ENCODE assay signal across 8 cellular contexts in the genomic region with DNA sequence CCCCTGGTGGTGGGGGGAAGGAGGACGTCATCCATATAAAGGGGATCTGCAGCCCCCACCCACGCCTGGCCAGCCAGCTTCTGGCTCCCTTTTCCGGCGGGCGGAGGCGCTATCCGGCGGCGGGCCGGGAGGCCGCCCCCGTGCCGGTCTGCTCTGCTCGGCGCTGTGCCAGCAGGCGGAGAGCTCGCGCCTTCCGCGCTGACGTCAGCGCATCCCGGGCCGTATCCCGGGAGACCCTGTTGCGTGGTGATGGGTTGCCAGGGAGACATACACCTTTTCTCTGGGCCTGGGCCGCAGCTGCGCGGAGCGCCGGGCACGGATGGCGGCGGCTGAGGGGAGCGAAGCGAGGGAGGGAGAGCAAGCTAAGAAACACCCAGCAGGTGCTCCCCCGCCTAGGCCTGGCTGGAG. TPM values are rescaled to one million over a fixed set of nuclear protein-coding genes. Genes with fewer than 3 reads are reported as not detected.
A peak's percentile ranks its signal among the peaks of the same experiment; 100 is the strongest.
DNase-seq lines count a peak whose midpoint lies in the region; ATAC-seq and TF ChIP-seq lines count a peak whose summit lies in the region.

No MANE protein-coding gene starts in this region.

- DNase-seq in Ammon's horn (ENCODE audit: low spot score) (peak; percentile 88), NCI-H2107 (lab: John Stamatoyannopoulos, UW) (peak; percentile 99), cardiac fibroblast (ENCODE audit: low read depth in 2 of 2) (peak; percentile 91 to 93), inferior parietal cortex (ENCODE audit: extremely low spot score) (peak; percentile 80), HK-2 (ENCODE audit: unreplicated experiment) (no peak), CD14-positive monocyte (ENCODE audit: low spot score) (no peak)
- DNase-seq in stimulated activated naive B cell treated with anti-CD40 and anti-IgM and Interleukin-4, amounts not matched to agents 10 μg/mL and 1 μg/mL and 100 μg/mL, for 72 hours, result no peak

- intact Hi-C loops in CD14-positive monocyte (cut with micrococcal nuclease), result no loop called here

- no peaks in the 10 kb centered on the region for H3K27me3 Mint-ChIP-seq in stimulated activated naive B cell treated with anti-CD40 and anti-IgM and Interleukin-4, amounts not matched to agents 10 μg/mL and 1 μg/mL and 100 μg/mL, for 72 hours
- peaks cover 1 to 14% (median 10%) of the 10 kb centered on the region in 3 donors for H3K27me3 Mint-ChIP-seq in CD14-positive monocyte (ENCODE audit: low read depth in 3 of 3)

- H3K4me1 Mint-ChIP-seq in stimulated activated naive B cell treated with anti-CD40 and anti-IgM and Interleukin-4, amounts not matched to agents 10 μg/mL and 1 μg/mL and 100 μg/mL, for 72 hours, result peaks cover 33 to 48% of the 10 kb centered on the region in 2 donors
- H3K4me1 Mint-ChIP-seq in CD14-positive monocyte, result peaks cover 51% of the 10 kb centered on the region

- H3K9me3 Mint-ChIP-seq in stimulated activated naive B cell treated with anti-CD40 and anti-IgM and Interleukin-4, amounts not matched to agents 10 μg/mL and 1 μg/mL and 100 μg/mL, for 72 hours, result no peaks in the 10 kb centered on the region
- peaks cover 0 to 1% (median 0%) of the 10 kb centered on the region in 7 donors for H3K9me3 Mint-ChIP-seq in CD14-positive monocyte

- peak overlapping the region in 1 of 2 donors; percentile 36 for H3K4me3 Mint-ChIP-seq in stimulated activated naive B cell treated with anti-CD40 and anti-IgM and Interleukin-4, amounts not matched to agents 10 μg/mL and 1 μg/mL and 100 μg/mL, for 72 hours
- no peak overlapping the region for H3K4me3 Mint-ChIP-seq in CD14-positive monocyte

- TF ChIP-seq CTCF in cardiac fibroblast (IDR thresholded peaks at IDR 0.05; ENCODE audit: low read depth, low read length) (peak; percentile 23), CD14-positive monocyte (IDR thresholded peaks at IDR 0.05) (no peak)

- H3K36me3 Mint-ChIP-seq in stimulated activated naive B cell treated with anti-CD40 and anti-IgM and Interleukin-4, amounts not matched to agents 10 μg/mL and 1 μg/mL and 100 μg/mL, for 72 hours, result peaks cover 31 to 48% of the 10 kb centered on the region in 2 donors
- peaks cover 58 to 59% of the 10 kb centered on the region in 2 donors for H3K36me3 Mint-ChIP-seq in CD14-positive monocyte

- H3K4me3 ChIP-seq in cardiac fibroblast (replicated peaks in 1 of 2; ENCODE audit: low read depth in 2 of 2, low read length in 2 of 2), result peak overlapping the region; percentile 30 to 49

- H3K27ac Mint-ChIP-seq in stimulated activated naive B cell treated with anti-CD40 and anti-IgM and Interleukin-4, amounts not matched to agents 10 μg/mL and 1 μg/mL and 100 μg/mL, for 72 hours, result peak overlapping the region; percentile 75
- peak overlapping the region in 2 of 7 donors; percentile 15 to 53 for H3K27ac Mint-ChIP-seq in CD14-positive monocyte

- ATAC-seq in stimulated activated naive B cell treated with anti-CD40 and anti-IgM and Interleukin-4, amounts not matched to agents 10 μg/mL and 1 μg/mL and 100 μg/mL, for 72 hours (replicated peaks), result no peak
- ATAC-seq in GM18502 (IDR thresholded peaks at IDR 0.05; ENCODE audit: poor library complexity, unreplicated experiment), result no peak

RNA-seq across cellular contexts. Expression of gene FAM131A, which starts 1.1 kb away (rescaled TPM):
- 1 to 10 TPM; 5.8 to 7.7 TPM for polyA plus RNA-seq in CD14-positive monocyte

RNA-seq across cellular contexts. Expression of gene CLCN2, which starts 22.9 kb away (rescaled TPM):
- polyA plus RNA-seq in CD14-positive monocyte, result under 1 TPM in 1 of 2 donors, not detected in 1; 0.16 TPM

RNA-seq across cellular contexts. Expression of gene POLR2H, which starts 23.0 kb away (rescaled TPM):
- 10 to 100 TPM; 21.7 to 24.6 TPM for polyA plus RNA-seq in CD14-positive monocyte

RNA-seq across cellular contexts. Expression of gene EIF4G1, which starts 24.1 kb away (rescaled TPM):
- 10 to 100 TPM; 13.9 to 24.2 TPM for polyA plus RNA-seq in CD14-positive monocyte

RNA-seq across cellular contexts. Expression of gene THPO, which starts 39.5 kb away (rescaled TPM):
- not detected for polyA plus RNA-seq in CD14-positive monocyte

Comparison
In these comparisons a context has a peak if more than half of its experiments do, and no peak if none do; other contexts are left out.
1. DNase-seq: peak in Ammon's horn (single experiment), NCI-H2107 (single experiment), cardiac fibroblast (2 of 2) and inferior parietal cortex (single experiment); none in stimulated activated naive B cell treated with anti-CD40 and anti-IgM and Interleukin-4, amounts not matched to agents 10 μg/mL and 1 μg/mL and 100 μg/mL, for 72 hours (single experiment), HK-2 (single experiment) and CD14-positive monocyte (single experiment).